24 cellular contexts compared by ENCODE assay signal in the genomic region with DNA sequence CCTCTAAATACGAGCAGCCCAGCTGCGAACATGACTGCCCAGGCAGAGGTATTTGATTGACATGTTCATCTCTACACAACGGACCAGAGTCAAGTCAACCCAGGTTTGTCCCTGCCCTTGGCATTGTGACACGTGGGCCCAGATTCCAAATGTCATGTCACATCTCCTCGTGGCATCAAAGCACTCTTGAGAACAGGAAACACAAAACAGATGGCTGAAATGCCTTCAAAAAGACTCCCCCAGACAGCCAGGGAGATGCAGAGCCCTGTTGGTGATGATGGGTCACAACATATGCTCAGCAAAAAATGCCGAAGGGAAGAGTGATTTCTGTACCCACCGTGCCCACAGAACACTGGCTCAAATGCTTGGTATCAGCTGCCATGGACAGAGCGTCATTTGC.
A peak's percentile ranks its signal among the peaks of the same experiment; 100 is the strongest.
DNase-seq lines count a peak whose midpoint lies in the region; ATAC-seq and TF ChIP-seq lines count a peak whose summit lies in the region.
"Had no signal": no experiment of that assay in that cellular context is flagged by ENCODE, and none has a peak within 500 bp of the region (broad histone marks: within the 10 kb centered on the region; RNA-seq: fewer than 3 reads in every experiment).

No MANE protein-coding gene starts in this region.

- TF ChIP-seq POLR2A in esophagus muscularis mucosa (IDR thresholded peaks at IDR 0.05; ENCODE audit: low read depth) = no peak

- H3K4me3 Mint-ChIP-seq in activated naive CD8-positive, alpha-beta T cell treated with anti-CD3 and anti-CD28 coated beads, Interleukin-2, amount 50 U/mL, for 24 hours = no peak overlapping the region
- H3K4me3 Mint-ChIP-seq: B cell; CD8-positive, alpha-beta memory T cell; H9 had no signal

- H3K9me3 ChIP-seq in mucosa of descending colon (no peaks in the 10 kb centered on the region), esophagus muscularis mucosa (no peaks in the 10 kb centered on the region)
- H3K9me3 ChIP-seq: SJSA1 had no signal

- H3K27ac ChIP-seq in esophagus muscularis mucosa (replicated peaks in 1 of 4) = no peak overlapping the region
- H3K27ac ChIP-seq: C4-2B, GM23248, SJSA1 had no signal

- H3K9me3 Mint-ChIP-seq in activated naive CD8-positive, alpha-beta T cell treated with anti-CD3 and anti-CD28 coated beads, Interleukin-2, amount 50 U/mL, for 24 hours = peaks cover 5% of the 10 kb centered on the region
- H3K9me3 Mint-ChIP-seq: H9 had no signal

- ATAC-seq in mucosa of descending colon = no peak
- ATAC-seq in activated naive CD8-positive, alpha-beta T cell treated with anti-CD3 and anti-CD28 coated beads, Interleukin-2, amount 50 U/mL, for 24 hours = no peak

- H3K4me3 ChIP-seq in mucosa of descending colon (no peak overlapping the region), esophagus muscularis mucosa (no peak overlapping the region)
- H3K4me3 ChIP-seq: GM23248, SJSA1 had no signal

- no peaks in the 10 kb centered on the region for H3K4me1 Mint-ChIP-seq in activated naive CD8-positive, alpha-beta T cell treated with anti-CD3 and anti-CD28 coated beads, Interleukin-2, amount 50 U/mL, for 24 hours
- H3K4me1 Mint-ChIP-seq: B cell; CD8-positive, alpha-beta memory T cell had no signal

- H3K27me3 ChIP-seq in esophagus muscularis mucosa = no peaks in the 10 kb centered on the region
- H3K27me3 ChIP-seq: SJSA1 had no signal

- DNase-seq in NCI-H2171 treated with DMSO at 0.1 percent for 48 hours (lab: John Stamatoyannopoulos, UW) (peak; percentile 11), NCI-H2171 (lab: John Stamatoyannopoulos, UW) (no peak), NCI-H1694 (lab: John Stamatoyannopoulos, UW) (peak; percentile 60), cerebellar nuclear complex (lab: John Stamatoyannopoulos, UW) (peak; percentile 22 to 56), retina (peak; percentile 34), mucosa of descending colon (no peak), esophagus muscularis mucosa (ENCODE audit: extremely low spot score) (no peak)
- DNase-seq in activated naive CD8-positive, alpha-beta T cell treated with anti-CD3 and anti-CD28 coated beads, Interleukin-2, amount 50 U/mL, for 24 hours = no peak
- DNase-seq: Calu3; CD8-positive, alpha-beta memory T cell; GM23248; H9; Karpas-422; NCI-H1105 treated with DMSO at 0.1 percent for 48 hours; NCI-H146; NCI-H2029 treated with DMSO at 0.1 percent for 48 hours; NCI-H526; NCI-H82; Right ventricle myocardium superior; RPMI8226; T-helper 1 cell had no signal

- WGBS in esophagus muscularis mucosa = 63% methylated on average over 7 of the region's 8 CpGs

- H3K36me3 ChIP-seq in mucosa of descending colon (ENCODE audit: low read depth) (no peaks in the 10 kb centered on the region), esophagus muscularis mucosa (no peaks in the 10 kb centered on the region)
- H3K36me3 ChIP-seq: SJSA1 had no signal

- H3K4me1 ChIP-seq in mucosa of descending colon (ENCODE audit: low read depth) (no peaks in the 10 kb centered on the region), esophagus muscularis mucosa (no peaks in the 10 kb centered on the region)
- H3K4me1 ChIP-seq: SJSA1 had no signal

- intact Hi-C loops in mucosa of descending colon (cut with DNase I, micrococcal nuclease) = no loop called here
- intact Hi-C loops in esophagus muscularis mucosa (cut with DNase I) = no loop called here

- no peak overlapping the region for H3K27ac Mint-ChIP-seq in activated naive CD8-positive, alpha-beta T cell treated with anti-CD3 and anti-CD28 coated beads, Interleukin-2, amount 50 U/mL, for 24 hours
- H3K27ac Mint-ChIP-seq: B cell; CD8-positive, alpha-beta memory T cell; H9 had no signal

- TF ChIP-seq EP300 in esophagus muscularis mucosa (IDR thresholded peaks at IDR 0.05) = no peak

- H3K27me3 Mint-ChIP-seq in activated naive CD8-positive, alpha-beta T cell treated with anti-CD3 and anti-CD28 coated beads, Interleukin-2, amount 50 U/mL, for 24 hours = peaks cover 5% of the 10 kb centered on the region
- H3K27me3 Mint-ChIP-seq: CD8-positive, alpha-beta memory T cell had no signal

- TF ChIP-seq CTCF in mucosa of descending colon (IDR thresholded peaks at IDR 0.05) (no peak), esophagus muscularis mucosa (IDR thresholded peaks at IDR 0.05) (no peak)

- H3K36me3 Mint-ChIP-seq in activated naive CD8-positive, alpha-beta T cell treated with anti-CD3 and anti-CD28 coated beads, Interleukin-2, amount 50 U/mL, for 24 hours (ENCODE audit: low read depth) = no peaks in the 10 kb centered on the region
- H3K36me3 Mint-ChIP-seq: CD8-positive, alpha-beta memory T cell had no signal

Comparison
In these comparisons a context has a peak if more than half of its experiments do, and no peak if none do; other contexts are left out.
1. DNase-seq: peak in NCI-H2171 treated with DMSO at 0.1 percent for 48 hours (single experiment), NCI-H1694 (single experiment), cerebellar nuclear complex (2 of 2) and retina (single experiment); none in NCI-H2171 (single experiment), mucosa of descending colon (0 of 3), activated naive CD8-positive, alpha-beta T cell treated with anti-CD3 and anti-CD28 coated beads, Interleukin-2, amount 50 U/mL, for 24 hours (single experiment) and esophagus muscularis mucosa (single experiment).